8 cellular contexts compared by ENCODE assay signal in the genomic region with DNA sequence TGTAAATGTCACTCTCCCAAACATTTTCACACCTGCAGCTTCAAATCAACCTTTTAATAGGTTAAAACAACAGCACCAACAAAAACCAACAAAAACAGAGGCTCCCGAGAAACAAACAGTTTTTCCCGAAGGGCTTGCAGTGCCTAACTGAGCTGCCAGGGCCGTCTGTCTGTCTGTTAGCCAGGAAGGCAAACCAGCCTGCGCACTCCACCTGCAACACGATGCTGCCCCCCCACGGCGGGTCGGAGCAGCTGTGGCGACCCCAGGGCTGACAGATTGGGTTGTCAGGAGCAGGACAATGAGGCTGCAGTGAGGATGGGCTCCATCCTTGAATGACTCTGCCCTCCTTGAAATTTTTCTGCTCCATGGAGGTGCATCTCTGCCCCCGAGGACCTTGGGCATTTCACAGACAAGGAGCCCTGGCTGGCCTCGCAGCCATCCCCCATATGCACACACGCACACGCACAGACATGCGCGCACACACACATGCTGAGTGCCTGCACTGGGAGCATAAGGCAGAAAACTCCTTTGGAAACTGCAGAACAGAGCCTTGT.
DNase-seq lines count a peak whose midpoint lies in the region; ATAC-seq and TF ChIP-seq lines count a peak whose summit lies in the region.

No MANE protein-coding gene starts in this region.

- H3K36me3 ChIP-seq in BLaER1 treated with 17β-estradiol and CSF1 and Interleukin-3, amounts not matched to agents 10 nM and 100 nM = no peaks in the 10 kb centered on the region
- H3K36me3 ChIP-seq in RWPE2 (ENCODE audit: low read depth) = peaks cover 3% of the 10 kb centered on the region; the same call in 1 of the 2 replicates

- H3K9ac ChIP-seq in BLaER1 treated with 17β-estradiol and CSF1 and Interleukin-3, amounts not matched to agents 10 nM and 100 nM = peak overlapping the region in 2 of 11 experiments; percentile 15 to 59; a peak in 3 of 22 replicates

- peak; percentile 51 for DNase-seq in HEK293T (ENCODE audit: extremely low spot score)
- DNase-seq in RWPE2 (ENCODE audit: low spot score) = peak; percentile 68
- peak in 41 of 42 donors; percentile 24 to 78 (median 55) for DNase-seq in head of caudate nucleus
- DNase-seq in stimulated activated naive CD8-positive, alpha-beta T cell treated with anti-CD3 and anti-CD28 coated beads, Interleukin-15, Interleukin-2, amounts not matched to agents 100 U/mL and 50 U/mL, for 24 hours = peak; percentile 32
- no peak for DNase-seq in activated CD4-positive, CD25-positive, alpha-beta regulatory T cell (lab: John Stamatoyannopoulos, UW)

- peaks cover 0 to 9% (median 4%) of the 10 kb centered on the region in 11 experiments; a peak in 7 of 22 replicates for H3K9me3 ChIP-seq in BLaER1 treated with 17β-estradiol and CSF1 and Interleukin-3, amounts not matched to agents 10 nM and 100 nM (replicated peaks in 1 of 11)
- H3K9me3 ChIP-seq in RWPE2 (ENCODE audit: severe bottlenecking) = no peaks in the 10 kb centered on the region

- peak; percentile 48 for TF ChIP-seq CTCF in RWPE2 (IDR thresholded peaks at IDR 0.05; ENCODE audit: poor library complexity, severe bottlenecking)

- H3K27me3 ChIP-seq in BLaER1 treated with 17β-estradiol and CSF1 and Interleukin-3, amounts not matched to agents 10 nM and 100 nM = peaks cover 17 to 56% (median 42%) of the 10 kb centered on the region in 11 experiments
- H3K27me3 ChIP-seq in RWPE2 (ENCODE audit: insufficient read depth, poor library complexity, severe bottlenecking) = peaks cover 39% of the 10 kb centered on the region

- CTCF ChIA-PET in HEK293T (lab: Yijun Ruan, JAX) = interaction anchor here (0.6 to 2.8 kb wide), 6 partner anchors 11 to 516 kb away, joined by 4 to 11 read pairs (median 6); no protein-coding TSS in a partner anchor

- H3K27ac ChIP-seq in BLaER1 treated with 17β-estradiol and CSF1 and Interleukin-3, amounts not matched to agents 10 nM and 100 nM = no peak overlapping the region
- no peak overlapping the region for H3K27ac ChIP-seq in RWPE2 (ENCODE audit: poor library complexity, severe bottlenecking)

- intact Hi-C loops in head of caudate nucleus (cut with DNase I) = no loop called here

- peak overlapping the region in 2 of 10 experiments; percentile 37 to 41; a peak in 2 of 20 replicates for H3K4me3 ChIP-seq in BLaER1 treated with 17β-estradiol and CSF1 and Interleukin-3, amounts not matched to agents 10 nM and 100 nM
- no peak overlapping the region for H3K4me3 ChIP-seq in RWPE2 (ENCODE audit: severe bottlenecking)

- peaks cover 0 to 7% (median 0%) of the 10 kb centered on the region in 11 experiments; a peak in 2 of 22 replicates for H4K20me1 ChIP-seq in BLaER1 treated with 17β-estradiol and CSF1 and Interleukin-3, amounts not matched to agents 10 nM and 100 nM

- peak overlapping the region; percentile 69 to 88 (median 81); a peak in 21 of 22 replicates for H3K4me2 ChIP-seq in BLaER1 treated with 17β-estradiol and CSF1 and Interleukin-3, amounts not matched to agents 10 nM and 100 nM

- peak; percentile 57; the same call in 2 of the 3 replicates for ATAC-seq in RWPE2 (ENCODE audit: low read depth)
- no peak for ATAC-seq in stimulated activated naive CD8-positive, alpha-beta T cell treated with anti-CD3 and anti-CD28 coated beads, Interleukin-15, Interleukin-2, amounts not matched to agents 100 U/mL and 50 U/mL, for 24 hours
- no peak for ATAC-seq in HG03039 (IDR thresholded peaks at IDR 0.05; ENCODE audit: unreplicated experiment)
- no peak for ATAC-seq in GM18909 (IDR thresholded peaks at IDR 0.05; ENCODE audit: poor library complexity, unreplicated experiment)

- POLR2A ChIA-PET in HEK293T (lab: Yijun Ruan, JAX) = no interaction called here

- H3K4me1 ChIP-seq in BLaER1 treated with 17β-estradiol and CSF1 and Interleukin-3, amounts not matched to agents 10 nM and 100 nM = peaks cover 18 to 43% (median 29%) of the 10 kb centered on the region in 10 experiments
- no peaks in the 10 kb centered on the region for H3K4me1 ChIP-seq in RWPE2 (ENCODE audit: insufficient read depth, poor library complexity, severe bottlenecking)

TF ChIP-seq in HEK293T, 16 proteins besides CTCF, POLR2A, EP300 and RAD21:
- TF ChIP-seq LEF1 (IDR thresholded peaks at IDR 0.05; ENCODE audit: borderline replicate concordance) = no peak
- TF ChIP-seq FOXA1 (IDR thresholded peaks at IDR 0.05) = no peak
- no peak for TF ChIP-seq L3MBTL2 (conservative IDR thresholded peaks at IDR 0.05)
- no peak for TF ChIP-seq ARNT (IDR thresholded peaks at IDR 0.05)
- TF ChIP-seq FOXK2 (IDR thresholded peaks at IDR 0.05) = no peak
- no peak for TF ChIP-seq SP1 (IDR thresholded peaks at IDR 0.05)
- no peak for TF ChIP-seq HDGF (IDR thresholded peaks at IDR 0.05; ENCODE audit: borderline replicate concordance)
- TF ChIP-seq CTBP1 (IDR thresholded peaks at IDR 0.05; ENCODE audit: borderline replicate concordance) = no peak
- no peak for TF ChIP-seq TARDBP (IDR thresholded peaks at IDR 0.05)
TF ChIP-seq in HEK293T: peak in this region for 0.

Comparison
In these comparisons a context has a peak if more than half of its experiments do, and no peak if none do; other contexts are left out.
1. DNase-seq: peak in HEK293T (single experiment), RWPE2 (single experiment), head of caudate nucleus (41 of 42) and stimulated activated naive CD8-positive, alpha-beta T cell treated with anti-CD3 and anti-CD28 coated beads, Interleukin-15, Interleukin-2, amounts not matched to agents 100 U/mL and 50 U/mL, for 24 hours (single experiment); none in activated CD4-positive, CD25-positive, alpha-beta regulatory T cell (0 of 4).